Comparison of ENCODE assay signal across 31 cellular contexts in the genomic region with DNA sequence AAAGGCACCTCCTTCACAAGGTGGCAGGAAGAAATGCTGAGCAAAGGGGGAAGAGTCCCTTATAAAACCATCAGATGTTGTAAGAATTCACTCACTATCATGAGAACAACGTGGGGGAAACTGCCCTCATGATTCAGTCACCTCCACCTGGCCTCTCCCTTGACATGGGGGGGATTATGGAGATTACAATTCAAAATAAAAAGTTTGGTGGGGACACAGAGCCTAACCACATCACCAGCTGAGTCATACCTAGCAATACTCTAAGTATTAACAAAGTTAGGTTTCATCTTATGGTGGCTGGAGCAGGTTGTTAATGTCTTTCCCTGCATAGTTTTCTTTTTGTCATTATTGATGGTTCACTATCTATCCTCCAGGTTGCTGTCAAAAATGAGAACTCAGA.
"Had no signal": no experiment of that assay in that cellular context is flagged by ENCODE, and none has a peak within 500 bp of the region (broad histone marks: within the 10 kb centered on the region; RNA-seq: fewer than 3 reads in every experiment).

No MANE protein-coding gene starts in this region.

- H3K27me3 ChIP-seq: ascending aorta, cardiac muscle cell, MG63, Peyer's patch, SJSA1 had no signal

- H3K9me3 ChIP-seq: ascending aorta, MG63, Peyer's patch, SJSA1, SK-N-SH had no signal

- H3K27me3 Mint-ChIP-seq: activated CD4-positive, alpha-beta memory T cell treated with anti-CD3 and anti-CD28 coated beads, Interleukin-2, amount 10 ng/mL, durations not matched to agents 7 days and 5 days; activated naive CD8-positive, alpha-beta T cell; central memory CD8-positive, alpha-beta T cell had no signal

- H3K36me3 Mint-ChIP-seq: activated naive CD8-positive, alpha-beta T cell had no signal

- DNase-seq: activated CD4-positive, alpha-beta memory T cell treated with anti-CD3 and anti-CD28 coated beads, Interleukin-2, amount 10 ng/mL, durations not matched to agents 7 days and 5 days; activated CD4-positive, alpha-beta T cell treated with anti-CD3 and anti-CD28 coated beads, Interleukin-2, amount 50 U/mL, for 1 hour; activated CD8-positive, alpha-beta memory T cell treated with anti-CD3 and anti-CD28 coated beads, Interleukin-2, amount 50 U/mL, for 4 hours; activated gamma-delta T cell; activated naive CD4-positive, alpha-beta T cell treated with Interleukin-2 at 50 U/mL for 16 hours; activated T-cell treated with anti-CD3 and anti-CD28 coated beads, Interleukin-2, amount 50 U/mL, for 48 hours; amygdala; Kasumi-1; KG1; MG63; NCI-H1048; NCI-H1105 treated with DMSO at 0.1 percent for 48 hours; NCI-H1436; NCI-H1694; NCI-H1930; NCI-H2081 treated with DMSO at 0.1 percent for 48 hours; NCI-H345; NCI-H524 treated with DMSO at 0.1 percent for 48 hours; Peyer's patch; RPMI8226; SHP77 treated with DMSO at 0.1 percent for 48 hours; SK-N-SH had no signal

- H3K27ac Mint-ChIP-seq: activated CD4-positive, alpha-beta memory T cell treated with anti-CD3 and anti-CD28 coated beads, Interleukin-2, amount 10 ng/mL, durations not matched to agents 7 days and 5 days; activated naive CD8-positive, alpha-beta T cell; activated T-helper 2 cell treated with anti-CD3 and anti-CD28 coated beads, Interferon-gamma antibody, Interleukin-2, Interleukin-4, amounts not matched to agents 10 μg/mL and 5 μg/mL and 100 μg/mL, durations not matched to agents 14 hours and 24 hours and 36 hours; T-helper 1 cell treated with Interleukin-12 subunit alpha and Interleukin-12 subunit beta and Interleukin-4 antibody, amounts not matched to agents 30 μg/mL and 1 μg/mL, for 36 hours; T-helper 2 cell treated with Interferon-gamma antibody and Interleukin-4, amounts not matched to agents 5 μg/mL and 100 μg/mL, for 36 hours had no signal

- H3K36me3 ChIP-seq: ascending aorta, cardiac muscle cell, MG63, Peyer's patch, SJSA1 had no signal

- H3K4me2 ChIP-seq: SK-N-SH had no signal

- H3K4me3 ChIP-seq: ascending aorta, cardiac muscle cell, MG63, Peyer's patch, SJSA1 had no signal

- H3K9ac ChIP-seq: SK-N-SH had no signal

- H3K4me1 Mint-ChIP-seq: activated CD4-positive, alpha-beta memory T cell treated with anti-CD3 and anti-CD28 coated beads, Interleukin-2, amount 10 ng/mL, durations not matched to agents 7 days and 5 days; central memory CD8-positive, alpha-beta T cell had no signal

- H3K4me3 Mint-ChIP-seq: activated CD4-positive, alpha-beta memory T cell treated with anti-CD3 and anti-CD28 coated beads, Interleukin-2, amount 10 ng/mL, durations not matched to agents 7 days and 5 days; activated naive CD8-positive, alpha-beta T cell; central memory CD8-positive, alpha-beta T cell; T-helper 1 cell treated with Interleukin-12 subunit alpha and Interleukin-12 subunit beta and Interleukin-4 antibody, amounts not matched to agents 30 μg/mL and 1 μg/mL, for 36 hours; T-helper 2 cell treated with Interferon-gamma antibody and Interleukin-4, amounts not matched to agents 5 μg/mL and 100 μg/mL, for 36 hours had no signal

- H3K27ac ChIP-seq: ascending aorta, cardiac muscle cell, Peyer's patch, SJSA1 had no signal

- FAIRE-seq: TTC549 had no signal

- H3K9me3 Mint-ChIP-seq: activated CD4-positive, alpha-beta memory T cell treated with anti-CD3 and anti-CD28 coated beads, Interleukin-2, amount 10 ng/mL, durations not matched to agents 7 days and 5 days; activated T-helper 2 cell treated with anti-CD3 and anti-CD28 coated beads, Interferon-gamma antibody, Interleukin-2, Interleukin-4, amounts not matched to agents 10 μg/mL and 5 μg/mL and 100 μg/mL, durations not matched to agents 14 hours and 24 hours and 36 hours; T-helper 1 cell treated with Interleukin-12 subunit alpha and Interleukin-12 subunit beta and Interleukin-4 antibody, amounts not matched to agents 30 μg/mL and 1 μg/mL, for 36 hours; T-helper 2 cell treated with Interferon-gamma antibody and Interleukin-4, amounts not matched to agents 5 μg/mL and 100 μg/mL, for 36 hours had no signal

- H3K4me1 ChIP-seq: ascending aorta, Peyer's patch, SJSA1 had no signal
